Comparison of ENCODE assay signal across 1 cellular context in the genomic region with DNA sequence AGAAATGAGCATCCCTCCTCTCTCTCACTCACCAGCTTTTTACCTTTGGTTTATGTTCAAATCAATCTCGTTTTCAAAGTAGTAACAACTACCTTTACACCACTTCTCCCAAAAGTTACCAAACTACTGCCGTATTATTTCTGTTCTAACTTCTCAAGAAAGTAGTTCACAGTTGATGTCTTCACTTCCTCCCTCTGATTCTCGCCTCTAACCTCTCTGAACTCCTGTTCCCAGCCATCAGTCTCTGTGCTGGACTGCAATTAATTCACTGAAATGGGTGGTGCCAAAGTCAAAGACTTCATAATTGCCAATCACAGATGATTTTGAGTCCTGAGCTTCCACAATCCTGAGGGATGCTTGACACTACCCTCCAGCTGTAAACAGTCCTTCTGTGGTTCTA.
TF ChIP-seq lines count a peak whose summit lies in the region.

No MANE protein-coding gene starts in this region.

TF ChIP-seq in GM23338, 12 proteins besides CTCF, POLR2A, EP300 and RAD21 (continued from another document):
- TF ChIP-seq, protein P1, sequence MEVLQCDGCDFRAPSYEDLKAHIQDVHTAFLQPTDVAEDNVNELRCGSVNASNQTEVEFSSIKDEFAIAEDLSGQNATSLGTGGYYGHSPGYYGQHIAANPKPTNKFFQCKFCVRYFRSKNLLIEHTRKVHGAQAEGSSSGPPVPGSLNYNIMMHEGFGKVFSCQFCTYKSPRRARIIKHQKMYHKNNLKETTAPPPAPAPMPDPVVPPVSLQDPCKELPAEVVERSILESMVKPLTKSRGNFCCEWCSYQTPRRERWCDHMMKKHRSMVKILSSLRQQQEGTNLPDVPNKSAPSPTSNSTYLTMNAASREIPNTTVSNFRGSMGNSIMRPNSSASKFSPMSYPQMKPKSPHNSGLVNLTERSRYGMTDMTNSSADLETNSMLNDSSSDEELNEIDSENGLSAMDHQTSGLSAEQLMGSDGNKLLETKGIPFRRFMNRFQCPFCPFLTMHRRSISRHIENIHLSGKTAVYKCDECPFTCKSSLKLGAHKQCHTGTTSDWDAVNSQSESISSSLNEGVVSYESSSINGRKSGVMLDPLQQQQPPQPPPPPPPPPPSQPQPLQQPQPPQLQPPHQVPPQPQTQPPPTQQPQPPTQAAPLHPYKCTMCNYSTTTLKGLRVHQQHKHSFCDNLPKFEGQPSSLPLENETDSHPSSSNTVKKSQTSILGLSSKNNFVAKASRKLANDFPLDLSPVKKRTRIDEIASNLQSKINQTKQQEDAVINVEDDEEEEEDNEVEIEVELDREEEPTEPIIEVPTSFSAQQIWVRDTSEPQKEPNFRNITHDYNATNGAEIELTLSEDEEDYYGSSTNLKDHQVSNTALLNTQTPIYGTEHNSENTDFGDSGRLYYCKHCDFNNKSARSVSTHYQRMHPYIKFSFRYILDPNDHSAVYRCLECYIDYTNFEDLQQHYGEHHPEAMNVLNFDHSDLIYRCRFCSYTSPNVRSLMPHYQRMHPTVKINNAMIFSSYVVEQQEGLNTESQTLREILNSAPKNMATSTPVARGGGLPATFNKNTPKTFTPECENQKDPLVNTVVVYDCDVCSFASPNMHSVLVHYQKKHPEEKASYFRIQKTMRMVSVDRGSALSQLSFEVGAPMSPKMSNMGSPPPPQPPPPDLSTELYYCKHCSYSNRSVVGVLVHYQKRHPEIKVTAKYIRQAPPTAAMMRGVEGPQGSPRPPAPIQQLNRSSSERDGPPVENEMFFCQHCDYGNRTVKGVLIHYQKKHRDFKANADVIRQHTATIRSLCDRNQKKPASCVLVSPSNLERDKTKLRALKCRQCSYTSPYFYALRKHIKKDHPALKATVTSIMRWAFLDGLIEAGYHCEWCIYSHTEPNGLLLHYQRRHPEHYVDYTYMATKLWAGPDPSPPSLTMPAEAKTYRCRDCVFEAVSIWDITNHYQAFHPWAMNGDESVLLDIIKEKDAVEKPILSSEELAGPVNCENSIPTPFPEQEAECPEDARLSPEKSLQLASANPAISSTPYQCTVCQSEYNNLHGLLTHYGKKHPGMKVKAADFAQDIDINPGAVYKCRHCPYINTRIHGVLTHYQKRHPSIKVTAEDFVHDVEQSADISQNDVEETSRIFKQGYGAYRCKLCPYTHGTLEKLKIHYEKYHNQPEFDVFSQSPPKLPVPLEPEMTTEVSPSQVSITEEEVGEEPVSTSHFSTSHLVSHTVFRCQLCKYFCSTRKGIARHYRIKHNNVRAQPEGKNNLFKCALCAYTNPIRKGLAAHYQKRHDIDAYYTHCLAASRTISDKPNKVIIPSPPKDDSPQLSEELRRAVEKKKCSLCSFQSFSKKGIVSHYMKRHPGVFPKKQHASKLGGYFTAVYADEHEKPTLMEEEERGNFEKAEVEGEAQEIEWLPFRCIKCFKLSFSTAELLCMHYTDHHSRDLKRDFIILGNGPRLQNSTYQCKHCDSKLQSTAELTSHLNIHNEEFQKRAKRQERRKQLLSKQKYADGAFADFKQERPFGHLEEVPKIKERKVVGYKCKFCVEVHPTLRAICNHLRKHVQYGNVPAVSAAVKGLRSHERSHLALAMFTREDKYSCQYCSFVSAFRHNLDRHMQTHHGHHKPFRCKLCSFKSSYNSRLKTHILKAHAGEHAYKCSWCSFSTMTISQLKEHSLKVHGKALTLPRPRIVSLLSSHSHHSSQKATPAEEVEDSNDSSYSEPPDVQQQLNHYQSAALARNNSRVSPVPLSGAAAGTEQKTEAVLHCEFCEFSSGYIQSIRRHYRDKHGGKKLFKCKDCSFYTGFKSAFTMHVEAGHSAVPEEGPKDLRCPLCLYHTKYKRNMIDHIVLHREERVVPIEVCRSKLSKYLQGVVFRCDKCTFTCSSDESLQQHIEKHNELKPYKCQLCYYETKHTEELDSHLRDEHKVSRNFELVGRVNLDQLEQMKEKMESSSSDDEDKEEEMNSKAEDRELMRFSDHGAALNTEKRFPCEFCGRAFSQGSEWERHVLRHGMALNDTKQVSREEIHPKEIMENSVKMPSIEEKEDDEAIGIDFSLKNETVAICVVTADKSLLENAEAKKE (CRISPR knock-in tag; IDR thresholded peaks at IDR 0.05): no peak
- TF ChIP-seq ZNF331 (CRISPR knock-in tag; IDR thresholded peaks at IDR 0.05; ENCODE audit: low read depth) (no peak), NANOG (IDR thresholded peaks at IDR 0.05; ENCODE audit: borderline replicate concordance) (no peak)
